Comparison of ENCODE assay signal across 23 cellular contexts in genomic region chr22:46484156-46484860, GRCh38. TPM values are rescaled to one million over a fixed set of nuclear protein-coding genes. Genes with fewer than 3 reads are reported as not detected.
DNase-seq lines count a peak whose midpoint lies in the region; ATAC-seq and TF ChIP-seq lines count a peak whose summit lies in the region.
"Had no signal": no experiment of that assay in that cellular context is flagged by ENCODE, and none has a peak within 500 bp of the region (broad histone marks: within the 10 kb centered on the region; RNA-seq: fewer than 3 reads in every experiment).

No MANE protein-coding gene starts in this region.

- 0 out of 2 replicates have a peak, but pooled peaks cover 4% of the 10 kb centered on the region for H4K20me1 ChIP-seq in GM23338 (replicated peaks; ENCODE audit: insufficient read depth)
- H4K20me1 ChIP-seq in Karpas-422 (ENCODE audit: insufficient read depth, low read depth, low read length) = no peaks in the 10 kb centered on the region

- no peak overlapping the region for H3K27ac Mint-ChIP-seq in GM23338
- peak overlapping the region; percentile 84 to 98 (median 96) for H3K27ac Mint-ChIP-seq in brain
- H3K27ac Mint-ChIP-seq: activated CD8-positive, alpha-beta T cell treated with anti-CD3 and anti-CD28 coated beads, Interleukin-2, amount 10 ng/mL, durations not matched to agents 7 days and 5 days; CD8-positive, alpha-beta T cell; immature natural killer cell; stimulated activated naive CD8-positive, alpha-beta T cell treated with anti-CD3 and anti-CD28 coated beads, Interleukin-15, Interleukin-2, amounts not matched to agents 100 ng/mL and 50 ng/mL, for 24 hours had no signal

- H3K4me1 ChIP-seq in GM23338 (ENCODE audit: insufficient read depth) (0 out of 2 replicates have a peak, but pooled peaks cover under 1% of the 10 kb centered on the region), left lung (no peaks in the 10 kb centered on the region), suprapubic skin (peaks cover 36% of the 10 kb centered on the region), Karpas-422 (ENCODE audit: low read length) (no peaks in the 10 kb centered on the region)
- H3K4me1 ChIP-seq: adrenal gland, breast epithelium, right atrium auricular region had no signal

- H3K4me3 Mint-ChIP-seq in GM23338 = no peak overlapping the region
- H3K4me3 Mint-ChIP-seq in brain = peak overlapping the region in 3 of 5 experiments; percentile 3 to 70 (median 66)
- H3K4me3 Mint-ChIP-seq: activated CD8-positive, alpha-beta T cell treated with anti-CD3 and anti-CD28 coated beads, Interleukin-2, amount 10 ng/mL, durations not matched to agents 7 days and 5 days; CD8-positive, alpha-beta T cell; immature natural killer cell; stimulated activated naive CD8-positive, alpha-beta T cell treated with anti-CD3 and anti-CD28 coated beads, Interleukin-15, Interleukin-2, amounts not matched to agents 100 ng/mL and 50 ng/mL, for 24 hours had no signal

- no peaks in the 10 kb centered on the region for H3K36me3 ChIP-seq in GM23338 (ENCODE audit: insufficient read depth)
- no peaks in the 10 kb centered on the region for H3K36me3 ChIP-seq in left lung
- H3K36me3 ChIP-seq in suprapubic skin = no peaks in the 10 kb centered on the region
- no peaks in the 10 kb centered on the region for H3K36me3 ChIP-seq in Karpas-422 (ENCODE audit: insufficient read depth, low read length)
- H3K36me3 ChIP-seq: adrenal gland, breast epithelium, right atrium auricular region had no signal

- H3K9me3 ChIP-seq in left lung (no peaks in the 10 kb centered on the region), suprapubic skin (no peaks in the 10 kb centered on the region), Karpas-422 (ENCODE audit: low read length) (no peaks in the 10 kb centered on the region)
- H3K9me3 ChIP-seq: adrenal gland, breast epithelium, right atrium auricular region had no signal

- H3F3A ChIP-seq in GM23338 (replicated peaks; ENCODE audit: low read depth) = no peaks in the 10 kb centered on the region

- H3K36me3 Mint-ChIP-seq in GM23338 (ENCODE audit: low read depth) = peaks cover 8% of the 10 kb centered on the region; the same call in 2 of the 3 replicates
- H3K36me3 Mint-ChIP-seq in brain = peaks cover 9% of the 10 kb centered on the region
- H3K36me3 Mint-ChIP-seq: CD8-positive, alpha-beta T cell had no signal

- DNase-seq in GM23338 (ENCODE audit: low spot score) = no peak
- peak in 1 of 2 donors; percentile 75 for DNase-seq in left lung
- DNase-seq in suprapubic skin (ENCODE audit: low spot score in 2 of 2) = no peak
- DNase-seq in AML-193 (lab: John Stamatoyannopoulos, UW) = no peak
- no peak for DNase-seq in SW480 (ENCODE audit: low spot score)
- no peak for DNase-seq in Karpas-422
- DNase-seq: activated CD8-positive, alpha-beta T cell treated with anti-CD3 and anti-CD28 coated beads, Interleukin-2, amount 10 ng/mL, durations not matched to agents 7 days and 5 days; activated gamma-delta T cell treated with Interleukin-2 at 50 U/mL for 16 hours; adrenal gland; CD8-positive, alpha-beta T cell; cortex of kidney; GF-D8; immature natural killer cell; KG1; MV-4-11; NCI-H1694; NCI-H526 treated with DMSO at 0.1 percent for 48 hours; stimulated activated CD4-positive, alpha-beta T cell treated with anti-CD3 and anti-CD28 coated beads, Interleukin-4, amount 100 ng/mL, for 4 hours had no signal

- H3K9ac ChIP-seq in Karpas-422 (ENCODE audit: low read length) = no peak overlapping the region

- TF ChIP-seq EP300 in suprapubic skin (IDR thresholded peaks at IDR 0.05) = no peak

- TF ChIP-seq CTCF in GM23338 (conservative IDR thresholded peaks at IDR 0.05; ENCODE audit: low read depth in 2 of 2) (no peak), brain (conservative IDR thresholded peaks at IDR 0.05) (no peak), left lung (IDR thresholded peaks at IDR 0.05) (no peak), suprapubic skin (IDR thresholded peaks at IDR 0.05) (no peak)

- H2AFZ ChIP-seq in GM23338 (no peak overlapping the region), Karpas-422 (ENCODE audit: low read length) (no peak overlapping the region)

- intact Hi-C loops in left lung (cut with DNase I) = no loop called here

- H3K79me2 ChIP-seq in GM23338 (replicated peaks; ENCODE audit: insufficient read depth) = no peaks in the 10 kb centered on the region
- no peaks in the 10 kb centered on the region for H3K79me2 ChIP-seq in Karpas-422 (ENCODE audit: low read length)

- peaks cover 15% of the 10 kb centered on the region for H3K27me3 Mint-ChIP-seq in GM23338 (ENCODE audit: insufficient read depth, low read depth, poor library complexity)
- H3K27me3 Mint-ChIP-seq in brain = peaks cover 4% of the 10 kb centered on the region

- H3K27me3 ChIP-seq in GM23338 (ENCODE audit: insufficient read depth) (no peaks in the 10 kb centered on the region), left lung (no peaks in the 10 kb centered on the region), suprapubic skin (peaks cover 3% of the 10 kb centered on the region), Karpas-422 (ENCODE audit: low read length) (no peaks in the 10 kb centered on the region)
- H3K27me3 ChIP-seq: breast epithelium, right atrium auricular region had no signal

- H3K9me3 Mint-ChIP-seq in GM23338 (peaks cover 4% of the 10 kb centered on the region), brain (peaks cover 0 to 11% (median 8%) of the 10 kb centered on the region in 5 experiments)
- H3K9me3 Mint-ChIP-seq: CD8-positive, alpha-beta T cell; immature natural killer cell; stimulated activated naive CD8-positive, alpha-beta T cell treated with anti-CD3 and anti-CD28 coated beads, Interleukin-15, Interleukin-2, amounts not matched to agents 100 ng/mL and 50 ng/mL, for 24 hours had no signal

- H3K4me1 Mint-ChIP-seq in GM23338 (peaks cover 35% of the 10 kb centered on the region), brain (peaks cover 67% of the 10 kb centered on the region)

- H3K4me2 ChIP-seq in GM23338 (no peak overlapping the region), Karpas-422 (ENCODE audit: low read depth, low read length, poor library complexity, severe bottlenecking) (no peak overlapping the region)

- 70% methylated on average over 9 of the region's 16 CpGs for WGBS in suprapubic skin

- no peak for TF ChIP-seq POLR2A in suprapubic skin (IDR thresholded peaks at IDR 0.05)

- H3K27ac ChIP-seq in GM23338 (ENCODE audit: low read depth) = no peak overlapping the region
- H3K27ac ChIP-seq in left lung = peak overlapping the region in 1 of 2 donors; percentile 69
- H3K27ac ChIP-seq in suprapubic skin = peak overlapping the region; percentile 66
- no peak overlapping the region for H3K27ac ChIP-seq in Karpas-422 (ENCODE audit: low read length)
- H3K27ac ChIP-seq: adrenal gland, breast epithelium, right atrium auricular region had no signal

- no peak overlapping the region for H3K4me3 ChIP-seq in GM23338
- no peak overlapping the region for H3K4me3 ChIP-seq in left lung
- H3K4me3 ChIP-seq in suprapubic skin = no peak overlapping the region
- no peak overlapping the region for H3K4me3 ChIP-seq in Karpas-422 (ENCODE audit: low read length)
- H3K4me3 ChIP-seq: adrenal gland, breast epithelium, right atrium auricular region had no signal

- H3K9me2 ChIP-seq in GM23338 (ENCODE audit: insufficient read depth) (no peaks in the 10 kb centered on the region), Karpas-422 (replicated peaks; ENCODE audit: insufficient read depth, low read length) (no peaks in the 10 kb centered on the region)

- ATAC-seq in GM23338 (peak; percentile 37), left lung (peak; percentile 78), GM18502 (IDR thresholded peaks at IDR 0.05; ENCODE audit: poor library complexity, unreplicated experiment) (no peak)
- ATAC-seq: activated CD8-positive, alpha-beta T cell treated with anti-CD3 and anti-CD28 coated beads, Interleukin-2, amount 10 ng/mL, durations not matched to agents 7 days and 5 days; CD8-positive, alpha-beta T cell had no signal

TF ChIP-seq in GM23338, 12 proteins besides CTCF, POLR2A, EP300 and RAD21:
- TF ChIP-seq EZH2phosphoT487 (IDR thresholded peaks at IDR 0.05; ENCODE audit: unreplicated experiment) = no peak

RNA-seq across cellular contexts. Expression of gene CELSR1, which starts 53.1 kb away (rescaled TPM):
- 20.4 and 21.0 TPM in 2 replicates for total RNA-seq in GM23338 (2014; rRNA removed; shearing (Covaris generic))
- polyA plus RNA-seq in GM23338 (2016; fragmentation: Nextera tagmentation; extraction: Ambion mirVana) (4.8 and 6.1 TPM in 2 replicates), brain (ENCODE audit: insufficient read depth, low read depth, low replicate concordance) (1.5 TPM)
- total RNA-seq in left lung (10 to 100 TPM; 36.3 to 59.8 TPM), suprapubic skin (100 to 1,000 TPM in 1 of 4 donors, 10 to 100 TPM in 3; 75.6 to 102 (median 77.5) TPM)
- 0.11 and 0.51 TPM in 2 replicates for total RNA-seq in Karpas-422 (2014; rRNA removed; shearing (Covaris generic); ENCODE audit: low replicate concordance)

Comparison
In these comparisons a context has a peak if more than half of its experiments do, and no peak if none do; other contexts are left out.
1. RNA of gene CELSR1, which starts 53.1 kb away (total RNA-seq): 75.6 to 102 TPM in suprapubic skin, 36.3 to 59.8 TPM in left lung and 20.4 to 21.0 TPM in GM23338; 0.11 to 0.51 TPM in Karpas-422; every median in the first group is over 10 times any median in the second.